ENCODE assay signal across 25 cellular contexts in genomic region chr18:58748899-58749595, GRCh38.
DNase-seq lines count a peak whose midpoint lies in the region; ATAC-seq, FAIRE-seq and TF ChIP-seq lines count a peak whose summit lies in the region.
"Had no signal": no experiment of that assay in that cellular context is flagged by ENCODE, and none has a peak within 500 bp of the region (broad histone marks: within the 10 kb centered on the region; RNA-seq: fewer than 3 reads in every experiment).

No MANE protein-coding gene starts in this region.

- H3K27me3 Mint-ChIP-seq in memory B cell, result no peaks in the 10 kb centered on the region
- H3K27me3 Mint-ChIP-seq: CD4-positive, alpha-beta memory T cell had no signal

- H3K4me1 Mint-ChIP-seq in memory B cell, result no peaks in the 10 kb centered on the region
- H3K4me1 Mint-ChIP-seq: GM23338 had no signal

- 91 to 100% methylated on average over 1 of the region's 1 CpG for WGBS in testis, 2 donors

- no peak for DNase-seq in GM12891 (ENCODE audit: insufficient read length, low spot score)
- no peak for DNase-seq in GM19239 (ENCODE audit: insufficient read length, low spot score)
- DNase-seq in adipocyte (ENCODE audit: low read depth), result no peak
- no peak for DNase-seq in memory B cell (ENCODE audit: low spot score in 2 of 2)
- no peak for DNase-seq in NCI-H187 (lab: John Stamatoyannopoulos, UW)
- DNase-seq in testis, result no peak
- no peak for DNase-seq in GM20000 (ENCODE audit: low spot score)
- DNase-seq: C1 segment of cervical spinal cord; CD4-positive, alpha-beta memory T cell; COR-L47; DMS79; EL; GDM1; H9; KBM-7; MV-4-11; NCI-H1105 treated with DMSO at 0.1 percent for 48 hours; NCI-H146; NCI-H2029; NCI-H2227 treated with DMSO at 0.1 percent for 48 hours; NCI-H526 treated with DMSO at 0.1 percent for 48 hours; Right ventricle myocardium superior; RPMI8226 had no signal

- H3K27me3 ChIP-seq in adipocyte (replicated peaks; ENCODE audit: control insufficient read depth, insufficient read depth, low read length) (no peaks in the 10 kb centered on the region), testis (no peaks in the 10 kb centered on the region)

- H3K36me3 Mint-ChIP-seq in memory B cell, result peaks cover 57% of the 10 kb centered on the region

- H3K36me3 ChIP-seq in adipocyte (ENCODE audit: control insufficient read depth, insufficient read depth, low read length, severe bottlenecking) (peaks cover 67% of the 10 kb centered on the region), testis (ENCODE audit: low read depth, missing control alignments) (no peaks in the 10 kb centered on the region)

- H3K4me3 ChIP-seq in adipocyte (ENCODE audit: low read length) (peak overlapping the region; percentile 39), testis (no peak overlapping the region)
- H3K4me3 ChIP-seq: GM23338 had no signal

- peak; percentile 42 for ATAC-seq in memory B cell (ENCODE audit: low read depth)
- ATAC-seq: GM23338 had no signal

- H3K27ac Mint-ChIP-seq in memory B cell, result no peak overlapping the region
- H3K27ac Mint-ChIP-seq: CD4-positive, alpha-beta memory T cell; GM23338; H9 had no signal

- intact Hi-C loops in testis (cut with DNase I; ENCODE audit: low total_unique reads), result no loop called here

- H3K9me3 Mint-ChIP-seq in memory B cell, result peaks cover 6% of the 10 kb centered on the region
- H3K9me3 Mint-ChIP-seq: GM23338, H9 had no signal

- H3K27ac ChIP-seq in testis, result no peak overlapping the region

- H3K4me1 ChIP-seq in adipocyte (ENCODE audit: control insufficient read depth, insufficient read depth, low read length) (no peaks in the 10 kb centered on the region), testis (no peaks in the 10 kb centered on the region)

- no peak overlapping the region for H3K4me3 Mint-ChIP-seq in memory B cell
- H3K4me3 Mint-ChIP-seq: CD4-positive, alpha-beta memory T cell; GM23338; H9 had no signal

- peaks cover 16% of the 10 kb centered on the region for H3K9me3 ChIP-seq in adipocyte (ENCODE audit: control insufficient read depth, low read length)
- no peaks in the 10 kb centered on the region for H3K9me3 ChIP-seq in testis

- TF ChIP-seq POLR2A in GM12891 (IDR thresholded peaks at IDR 0.05; ENCODE audit: low read depth, low read length) (no peak), testis (IDR thresholded peaks at IDR 0.05) (no peak)

- no peak for FAIRE-seq in GM12891 (lab: Jason Lieb, UNC)
- FAIRE-seq in GM19239 (lab: Jason Lieb, UNC), result peak; percentile 64
- FAIRE-seq: GM12892 had no signal

- H3K9ac ChIP-seq in adipocyte (ENCODE audit: low read length), result no peak overlapping the region

- TF ChIP-seq CTCF in testis (IDR thresholded peaks at IDR 0.05), result no peak
- no peak for TF ChIP-seq CTCF in GM20000 (IDR thresholded peaks at IDR 0.05; ENCODE audit: extremely low read depth, missing control alignments)

TF ChIP-seq in GM12891, 5 proteins besides CTCF, POLR2A, EP300 and RAD21:
- TF ChIP-seq POLR2AphosphoS5 (IDR thresholded peaks at IDR 0.05; ENCODE audit: low read depth, low read length) (peak; percentile 59), SPI1 (IDR thresholded peaks at IDR 0.05; ENCODE audit: low read depth, low read length) (peak; percentile 56; the same call in 1 of the 2 replicates), POU2F2 (IDR thresholded peaks at IDR 0.05; ENCODE audit: low read depth, low read length) (no peak), TAF1 (IDR thresholded peaks at IDR 0.05; ENCODE audit: low read depth, low read length) (no peak), PAX5 (IDR thresholded peaks at IDR 0.05; ENCODE audit: insufficient read depth, low read length, severe bottlenecking) (no peak)
TF ChIP-seq in GM12891: peak in this region for 2.
